Comparison of ENCODE assay signal across 8 cellular contexts in the genomic region with DNA sequence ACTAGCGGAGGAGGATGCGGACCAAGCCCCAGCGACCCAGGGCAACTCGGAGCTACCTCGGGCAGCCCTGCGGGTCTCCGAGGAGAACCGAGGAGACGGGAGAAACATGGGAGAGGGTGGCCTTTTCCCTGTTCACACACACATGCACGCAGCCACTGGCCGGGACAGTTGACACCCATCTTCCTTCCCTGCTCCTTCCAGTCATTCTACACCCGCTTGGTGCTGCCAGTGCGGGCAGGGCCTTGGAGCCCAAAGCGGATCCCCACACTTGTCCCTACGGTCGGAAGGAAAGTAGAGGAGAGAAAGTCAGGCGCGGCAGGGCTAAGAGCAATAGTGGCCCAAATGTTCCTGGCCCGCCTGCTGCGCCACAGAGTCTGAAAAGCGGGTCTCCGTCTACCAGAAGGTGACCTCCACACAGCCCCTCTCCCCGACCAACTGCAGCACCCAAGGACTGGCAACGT. TPM values are rescaled to one million over a fixed set of nuclear protein-coding genes. Genes with fewer than 3 reads are reported as not detected.
DNase-seq lines count a peak whose midpoint lies in the region; ATAC-seq and TF ChIP-seq lines count a peak whose summit lies in the region.

No MANE protein-coding gene starts in this region.

- CTCF ChIA-PET in Panc1 (lab: Charles Lee), result no interaction called here

- ATAC-seq in Panc1 (peak; percentile 8), mucosa of descending colon (peak; percentile 0), HG03175 (IDR thresholded peaks at IDR 0.05; ENCODE audit: unreplicated experiment) (no peak)

- intact Hi-C loops in Panc1 (cut with micrococcal nuclease; ENCODE audit: unreplicated experiment) (loop anchor here (5.0 kb wide), 1 partner anchor 161 kb away; no protein-coding TSS in a partner anchor), mucosa of descending colon (cut with DNase I, micrococcal nuclease) (loop anchor here in 1 of 2 donors (5.0 kb wide), 1 partner anchor 166 kb away; no protein-coding TSS in a partner anchor)

- no peak for TF ChIP-seq CTCF in Panc1 (IDR thresholded peaks at IDR 0.05)
- no peak for TF ChIP-seq CTCF in mucosa of descending colon (IDR thresholded peaks at IDR 0.05)

- H3K4me3 ChIP-seq in Panc1 (ENCODE audit: low read depth in 2 of 2, low read length in 2 of 2), result peak overlapping the region; percentile 72 to 82
- H3K4me3 ChIP-seq in duodenal mucosa (ENCODE audit: low read depth in 1 of 2, low read length in 2 of 2), result peak overlapping the region; percentile 96 to 97
- peak overlapping the region; percentile 77 for H3K4me3 ChIP-seq in mucosa of descending colon

- peaks cover 14% of the 10 kb centered on the region for H3K4me1 ChIP-seq in Panc1 (ENCODE audit: control insufficient read depth, insufficient read depth, low read length)
- H3K4me1 ChIP-seq in duodenal mucosa (ENCODE audit: control insufficient read depth in 1 of 2, insufficient read depth in 2 of 2, low read length in 2 of 2), result peaks cover 25 to 30% of the 10 kb centered on the region in 2 donors
- H3K4me1 ChIP-seq in mucosa of descending colon (ENCODE audit: low read depth), result peaks cover 19% of the 10 kb centered on the region

- no peaks in the 10 kb centered on the region; the same call in 1 of the 2 replicates for H3K36me3 ChIP-seq in Panc1 (ENCODE audit: control insufficient read depth, insufficient read depth, low read length)
- H3K36me3 ChIP-seq in duodenal mucosa (ENCODE audit: control insufficient read depth in 1 of 2, insufficient read depth in 2 of 2, low read length in 2 of 2), result no peaks in the 10 kb centered on the region
- H3K36me3 ChIP-seq in mucosa of descending colon (ENCODE audit: low read depth), result no peaks in the 10 kb centered on the region

- H3K9ac ChIP-seq in duodenal mucosa (ENCODE audit: low read depth in 1 of 2, low read length in 2 of 2), result peak overlapping the region; percentile 69 to 96

- H3K27ac ChIP-seq in Panc1 (ENCODE audit: low read length), result peak overlapping the region; percentile 69
- H3K27ac ChIP-seq in duodenal mucosa (ENCODE audit: low read depth, low read length), result peak overlapping the region; percentile 99

- in situ Hi-C loops in Panc1 (cut with HindIII; ENCODE audit: low pct_unique_long_range_greater_than_20kb, low sequenced_read_pairs), result no loop called here

- H3K27me3 ChIP-seq in Panc1 (ENCODE audit: control insufficient read depth, insufficient read depth, low read length), result no peaks in the 10 kb centered on the region
- H3K27me3 ChIP-seq in duodenal mucosa (ENCODE audit: control insufficient read depth in 1 of 2, insufficient read depth in 2 of 2, low read length in 2 of 2), result no peaks in the 10 kb centered on the region

- DNase-seq in NCI-H1092 treated with DMSO at 0.1 percent for 48 hours (lab: John Stamatoyannopoulos, UW) (peak; percentile 67), NCI-H1092 (lab: John Stamatoyannopoulos, UW) (no peak), Panc1 (ENCODE audit: low read depth, low spot score) (no peak), mucosa of descending colon (peak in 1 of 3 donors; percentile 80), cerebellar nuclear complex (lab: John Stamatoyannopoulos, UW) (no peak), NCI-H526 treated with DMSO at 0.1 percent for 48 hours (lab: John Stamatoyannopoulos, UW) (no peak)

- no TSS peak for BruUV-seq in Panc1 (replicated peaks; lab: Mats Ljungman, UMichigan)

- H3K9me3 ChIP-seq in Panc1 (ENCODE audit: control insufficient read depth, insufficient read depth, low read depth, low read length) (no peaks in the 10 kb centered on the region), duodenal mucosa (ENCODE audit: control insufficient read depth in 1 of 2, low read length in 2 of 2) (no peaks in the 10 kb centered on the region), mucosa of descending colon (no peaks in the 10 kb centered on the region)

- POLR2A ChIA-PET in Panc1 (lab: Charles Lee), result interaction anchor here (0.6 kb wide), 1 partner anchor 211 kb away, joined by 7 read pairs; no protein-coding TSS in a partner anchor

RNA-seq across cellular contexts. Expression of a gene that starts 1.1 kb away (rescaled TPM):
- total RNA-seq in Panc1 (2021; ENCODE audit: unreplicated experiment) (31.0 TPM), mucosa of descending colon (10 to 100 TPM; 38.3 to 47.6 (median 40.4) TPM)
- 23.1 TPM for polyA plus RNA-seq in Panc1 (2012; ENCODE audit: insufficient read length)
